2 cellular contexts compared by ENCODE assay signal in genomic region chr20:62393266-62393665, GRCh38.
TF ChIP-seq lines count a peak whose summit lies in the region.

No MANE protein-coding gene starts in this region.

TF ChIP-seq in GM23338, 12 proteins besides CTCF, POLR2A, EP300 and RAD21:
- TF ChIP-seq, protein P1, sequence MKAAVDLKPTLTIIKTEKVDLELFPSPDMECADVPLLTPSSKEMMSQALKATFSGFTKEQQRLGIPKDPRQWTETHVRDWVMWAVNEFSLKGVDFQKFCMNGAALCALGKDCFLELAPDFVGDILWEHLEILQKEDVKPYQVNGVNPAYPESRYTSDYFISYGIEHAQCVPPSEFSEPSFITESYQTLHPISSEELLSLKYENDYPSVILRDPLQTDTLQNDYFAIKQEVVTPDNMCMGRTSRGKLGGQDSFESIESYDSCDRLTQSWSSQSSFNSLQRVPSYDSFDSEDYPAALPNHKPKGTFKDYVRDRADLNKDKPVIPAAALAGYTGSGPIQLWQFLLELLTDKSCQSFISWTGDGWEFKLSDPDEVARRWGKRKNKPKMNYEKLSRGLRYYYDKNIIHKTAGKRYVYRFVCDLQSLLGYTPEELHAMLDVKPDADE (IDR thresholded peaks at IDR 0.05), result no peak

TF ChIP-seq in K562, 482 proteins besides CTCF, POLR2A, EP300 and RAD21:
- TF ChIP-seq ZNF224 (CRISPR knock-in tag; IDR thresholded peaks at IDR 0.05) (no peak), POLR2G (IDR thresholded peaks at IDR 0.05; ENCODE audit: low read depth, low read length) (0 out of 2 replicates have a peak, but pooled peaks have one; percentile 22), HNRNPL (IDR thresholded peaks at IDR 0.05; ENCODE audit: low read depth, low read length) (no peak)
